Comparison of ENCODE assay signal across 22 cellular contexts in genomic region chr5:13536921-13537320, GRCh38.
"Had no signal": no experiment of that assay in that cellular context is flagged by ENCODE, and none has a peak within 500 bp of the region (broad histone marks: within the 10 kb centered on the region; RNA-seq: fewer than 3 reads in every experiment).

No MANE protein-coding gene starts in this region.

- ATAC-seq: activated CD8-positive, alpha-beta memory T cell treated with anti-CD3 and anti-CD28 coated beads, Interleukin-2, amount 10 ng/mL, durations not matched to agents 7 days and 5 days; left ventricle myocardium superior; naive thymus-derived CD4-positive, alpha-beta T cell; right lobe of liver; stimulated activated effector memory CD8-positive, alpha-beta T cell treated with anti-CD3 and anti-CD28 coated beads, Interleukin-12 subunit alpha, Interleukin-12 subunit beta, amount 100 ng/mL, for 72 hours; upper lobe of right lung had no signal

- H3K27ac ChIP-seq: brain microvascular endothelial cell, coronary artery, neutrophil, parathyroid adenoma, right lobe of liver, thoracic aorta, upper lobe of right lung had no signal

- H3K4me1 Mint-ChIP-seq: activated B cell treated with CpG ODN at 0.5 μM for 24 hours; activated CD8-positive, alpha-beta memory T cell treated with anti-CD3 and anti-CD28 coated beads, Interleukin-2, amount 10 ng/mL, durations not matched to agents 7 days and 5 days; immature natural killer cell; naive thymus-derived CD4-positive, alpha-beta T cell; stimulated activated effector memory CD8-positive, alpha-beta T cell treated with anti-CD3 and anti-CD28 coated beads, Interleukin-12 subunit alpha, Interleukin-12 subunit beta, amount 100 ng/mL, for 72 hours had no signal

- H3K27me3 ChIP-seq: brain microvascular endothelial cell, neutrophil, right lobe of liver, upper lobe of right lung had no signal

- H3K36me3 Mint-ChIP-seq: activated CD4-positive, alpha-beta memory T cell treated with anti-CD3 and anti-CD28 coated beads for 36 hours; activated CD8-positive, alpha-beta memory T cell treated with anti-CD3 and anti-CD28 coated beads, Interleukin-2, amount 10 ng/mL, durations not matched to agents 7 days and 5 days; immature natural killer cell; naive thymus-derived CD4-positive, alpha-beta T cell; stimulated activated effector memory CD8-positive, alpha-beta T cell treated with anti-CD3 and anti-CD28 coated beads, Interleukin-12 subunit alpha, Interleukin-12 subunit beta, amount 100 ng/mL, for 72 hours had no signal

- H3K27ac Mint-ChIP-seq: activated B cell treated with CpG ODN at 0.5 μM for 24 hours; activated CD4-positive, alpha-beta memory T cell treated with anti-CD3 and anti-CD28 coated beads for 36 hours; activated CD8-positive, alpha-beta memory T cell treated with anti-CD3 and anti-CD28 coated beads, Interleukin-2, amount 10 ng/mL, durations not matched to agents 7 days and 5 days; activated naive CD4-positive, alpha-beta T cell treated with anti-CD3 and anti-CD28 coated beads for 36 hours; immature natural killer cell; naive thymus-derived CD4-positive, alpha-beta T cell; stimulated activated effector memory CD8-positive, alpha-beta T cell treated with anti-CD3 and anti-CD28 coated beads, Interleukin-12 subunit alpha, Interleukin-12 subunit beta, amount 100 ng/mL, for 72 hours had no signal

- H3K9me3 Mint-ChIP-seq: activated B cell treated with CpG ODN at 0.5 μM for 24 hours had no signal

- H3K4me3 Mint-ChIP-seq: activated B cell treated with CpG ODN at 0.5 μM for 24 hours; activated CD4-positive, alpha-beta memory T cell treated with anti-CD3 and anti-CD28 coated beads for 36 hours; activated CD8-positive, alpha-beta memory T cell treated with anti-CD3 and anti-CD28 coated beads, Interleukin-2, amount 10 ng/mL, durations not matched to agents 7 days and 5 days; activated naive CD4-positive, alpha-beta T cell treated with anti-CD3 and anti-CD28 coated beads for 36 hours; immature natural killer cell; naive thymus-derived CD4-positive, alpha-beta T cell; stimulated activated effector memory CD8-positive, alpha-beta T cell treated with anti-CD3 and anti-CD28 coated beads, Interleukin-12 subunit alpha, Interleukin-12 subunit beta, amount 100 ng/mL, for 72 hours had no signal

- H3K4me3 ChIP-seq: coronary artery, right lobe of liver, thoracic aorta, upper lobe of right lung had no signal

- H3K36me3 ChIP-seq: brain microvascular endothelial cell, neutrophil, right lobe of liver, thoracic aorta, upper lobe of right lung had no signal

- H3K4me1 ChIP-seq: parathyroid adenoma, right lobe of liver, upper lobe of right lung had no signal

- H3K27me3 Mint-ChIP-seq: activated B cell treated with CpG ODN at 0.5 μM for 24 hours; activated CD4-positive, alpha-beta memory T cell treated with anti-CD3 and anti-CD28 coated beads for 36 hours; activated CD8-positive, alpha-beta memory T cell treated with anti-CD3 and anti-CD28 coated beads, Interleukin-2, amount 10 ng/mL, durations not matched to agents 7 days and 5 days; naive thymus-derived CD4-positive, alpha-beta T cell had no signal

- DNase-seq: activated B cell treated with CpG ODN at 0.5 μM for 24 hours; activated CD4-positive, alpha-beta memory T cell treated with anti-CD3 and anti-CD28 coated beads for 36 hours; activated CD4-positive, alpha-beta T cell treated with anti-CD3 and anti-CD28 coated beads for 4 hours; activated CD8-positive, alpha-beta memory T cell treated with anti-CD3 and anti-CD28 coated beads, Interleukin-2, amount 10 ng/mL, durations not matched to agents 7 days and 5 days; activated naive CD4-positive, alpha-beta T cell treated with anti-CD3 and anti-CD28 coated beads for 36 hours; activated T-cell treated with anti-CD3 and anti-CD28 coated beads, Interleukin-2, amount 50 U/mL, for 1 hour; anterior cingulate cortex; brain microvascular endothelial cell; immature natural killer cell; kidney glomerular epithelial cell; left ventricle myocardium superior; mesendoderm; naive thymus-derived CD4-positive, alpha-beta T cell; right lobe of liver; small intestine; stimulated activated CD4-positive, alpha-beta T cell treated with anti-CD3 and anti-CD28 coated beads, Interleukin-4, amount 100 ng/mL, for 24 hours; upper lobe of right lung had no signal

- H3K9me3 ChIP-seq: neutrophil, right lobe of liver, thoracic aorta, upper lobe of right lung had no signal
